8 cellular contexts compared by ENCODE assay signal in genomic region chr1:52056937-52057231, GRCh38. TPM values are rescaled to one million over a fixed set of nuclear protein-coding genes. Genes with fewer than 3 reads are reported as not detected.
DNase-seq lines count a peak whose midpoint lies in the region; ATAC-seq and TF ChIP-seq lines count a peak whose summit lies in the region.

No MANE protein-coding gene starts in this region.

- DNase-seq in GM13976 (ENCODE audit: low spot score) (peak; percentile 59), ascending aorta (ENCODE audit: low spot score in 2 of 2) (no peak), ecto neural progenitor cell (ENCODE audit: low spot score) (no peak), COLO829 (ENCODE audit: low spot score) (no peak), dermis blood vessel endothelial cell (no peak), NCI-H526 (lab: John Stamatoyannopoulos, UW) (no peak)

- no peak for TF ChIP-seq CTCF in GM13976 (IDR thresholded peaks at IDR 0.05; ENCODE audit: borderline replicate concordance, control extremely low read depth, extremely low read depth, insufficient read depth, missing control alignments)
- TF ChIP-seq CTCF in ascending aorta (IDR thresholded peaks at IDR 0.05), result no peak

- H3K27ac ChIP-seq in ascending aorta, result peak overlapping the region; percentile 91 to 95
- no peak overlapping the region for H3K27ac ChIP-seq in mesodermal cell (ENCODE audit: low read depth, low read length, severe bottlenecking)

- H3K4me1 ChIP-seq in ascending aorta (peaks cover 3 to 17% of the 10 kb centered on the region in 2 donors), mesodermal cell (ENCODE audit: control insufficient read depth, insufficient read depth, low read length, poor library complexity, severe bottlenecking) (peaks cover 7% of the 10 kb centered on the region)

- in situ Hi-C loops in GM13976 (cut with MboI; ENCODE audit: low sequenced_read_pairs, unreplicated experiment), result no loop called here

- H3K27me3 ChIP-seq in ascending aorta, result no peaks in the 10 kb centered on the region

- ATAC-seq in HG03025 (IDR thresholded peaks at IDR 0.05; ENCODE audit: low FRiP score, unreplicated experiment), result peak; percentile 16

- intact Hi-C loops in ascending aorta (cut with DNase I), result loop anchor here (1.0 to 10.0 kb wide), 6 partner anchors 24 to 1092 kb away; partner anchors contain the start of genes CC2D1B, EPS15, FAF1 and KTI12

- 0% methylated on average over 2 of the region's 4 CpGs; no CpG with 5 or more reads in 1 of the 2 experiments for WGBS in mesodermal cell (ENCODE audit: insufficient coverage in 2 of 2), 2 experiments

- H3K4me3 ChIP-seq in ascending aorta, result peak overlapping the region; percentile 84 to 90
- H3K4me3 ChIP-seq in mesodermal cell (ENCODE audit: extremely low read depth, insufficient read depth, low read length, poor library complexity, severe bottlenecking), result peak overlapping the region; percentile 93

- H3K36me3 ChIP-seq in ascending aorta, result peaks cover 5 to 20% of the 10 kb centered on the region in 2 donors
- peaks cover 45% of the 10 kb centered on the region for H3K36me3 ChIP-seq in mesodermal cell (ENCODE audit: control insufficient read depth, insufficient read depth, low read length)

- H3K9me3 ChIP-seq in ascending aorta, result no peaks in the 10 kb centered on the region
- no peaks in the 10 kb centered on the region for H3K9me3 ChIP-seq in mesodermal cell (ENCODE audit: control insufficient read depth, low read length)

RNA-seq across cellular contexts. Expression of gene BTF3L4, which starts 0.8 kb away (rescaled TPM):
- 39.9 TPM for total RNA-seq in ascending aorta
- polyA plus RNA-seq in mesodermal cell (2013, experiment 1 of 2), result 79.4 TPM
- polyA plus RNA-seq in mesodermal cell (2013, experiment 2 of 2), result 86.4 TPM
- 30.7 and 43.9 TPM in 2 replicates for total RNA-seq in dermis blood vessel endothelial cell

RNA-seq across cellular contexts. Expression of gene TXNDC12, which starts 1.9 kb away (rescaled TPM):
- total RNA-seq in ascending aorta (16.4 TPM), dermis blood vessel endothelial cell (23.0 and 37.8 TPM in 2 replicates)
- 74.2 TPM for polyA plus RNA-seq in mesodermal cell (2013, experiment 1 of 2)
- 79.5 TPM for polyA plus RNA-seq in mesodermal cell (2013, experiment 2 of 2)

RNA-seq across cellular contexts. Expression of gene KTI12, which starts 23.3 kb away (rescaled TPM):
- 10.3 TPM for total RNA-seq in ascending aorta
- polyA plus RNA-seq in mesodermal cell (2013, experiment 1 of 2), result 5.5 TPM
- 5.0 TPM for polyA plus RNA-seq in mesodermal cell (2013, experiment 2 of 2)
- 12.8 and 14.1 TPM in 2 replicates for total RNA-seq in dermis blood vessel endothelial cell
